9 cellular contexts compared by ENCODE assay signal in the genomic region with DNA sequence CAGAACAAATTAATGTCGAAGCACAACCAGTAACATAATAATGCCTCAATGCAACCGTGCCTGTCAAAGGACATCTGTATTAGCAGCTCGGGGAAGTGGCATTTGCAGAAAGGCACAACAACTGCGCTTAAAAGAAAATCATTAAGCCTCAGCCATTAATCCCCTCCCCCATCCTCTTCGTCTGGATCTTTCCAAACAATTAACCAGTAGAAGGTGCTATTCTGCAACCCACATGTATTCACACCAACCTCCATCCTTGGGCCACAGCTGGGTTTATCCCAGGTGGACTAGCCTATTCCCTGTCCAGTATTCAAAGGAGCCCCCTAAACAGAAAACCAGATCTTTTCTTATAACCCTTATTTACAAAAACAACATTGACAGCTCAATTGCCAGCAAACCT. TPM values are rescaled to one million over a fixed set of nuclear protein-coding genes. Genes with fewer than 3 reads are reported as not detected.
DNase-seq lines count a peak whose midpoint lies in the region; ATAC-seq, FAIRE-seq and TF ChIP-seq lines count a peak whose summit lies in the region.
"Had no signal": no experiment of that assay in that cellular context is flagged by ENCODE, and none has a peak within 500 bp of the region (broad histone marks: within the 10 kb centered on the region; RNA-seq: fewer than 3 reads in every experiment).

No MANE protein-coding gene starts in this region.

- no peak for FAIRE-seq in small intestine (lab: Jason Lieb, UNC)

- H3K36me3 Mint-ChIP-seq in T-helper 2 cell treated with Interferon-gamma antibody and Interleukin-4, amounts not matched to agents 5 μg/mL and 100 μg/mL, for 36 hours (ENCODE audit: low read depth), result peaks cover 3% of the 10 kb centered on the region

- peak; percentile 30 for TF ChIP-seq CTCF in hepatocyte (IDR thresholded peaks at IDR 0.05; ENCODE audit: poor library complexity)

- H3K36me3 ChIP-seq in hepatocyte (replicated peaks; ENCODE audit: insufficient read depth, low read depth) (no peaks in the 10 kb centered on the region), small intestine (ENCODE audit: control insufficient read depth in 2 of 2, insufficient read depth in 2 of 2, low read length in 2 of 2) (no peaks in the 10 kb centered on the region)

- peaks cover 4% of the 10 kb centered on the region for H3K27me3 Mint-ChIP-seq in T-helper 2 cell treated with Interferon-gamma antibody and Interleukin-4, amounts not matched to agents 5 μg/mL and 100 μg/mL, for 36 hours (ENCODE audit: low read depth)

- H3K4me1 ChIP-seq in hepatocyte (ENCODE audit: insufficient read depth), result peaks cover 26% of the 10 kb centered on the region
- peaks cover 0 to 6% of the 10 kb centered on the region in 2 donors for H3K4me1 ChIP-seq in small intestine (ENCODE audit: control insufficient read depth in 2 of 2, insufficient read depth in 1 of 2, low read depth in 1 of 2, low read length in 1 of 2)

- 43% methylated on average over 5 of the region's 5 CpGs for WGBS in hepatocyte (ENCODE audit: low lambda C conversion rate, missing lambda C conversion rate)
- WGBS in small intestine, 3 donors, result 16 to 31% (median 30%) methylated on average over 5 of the region's 5 CpGs

- ATAC-seq in GM18873 (IDR thresholded peaks at IDR 0.05; ENCODE audit: low FRiP score, unreplicated experiment), result no peak
- ATAC-seq in GM18498 (IDR thresholded peaks at IDR 0.05; ENCODE audit: unreplicated experiment), result no peak

- H3K79me2 ChIP-seq in hepatocyte, result peaks cover 74% of the 10 kb centered on the region

- H3K27me3 ChIP-seq in hepatocyte (no peaks in the 10 kb centered on the region), small intestine (ENCODE audit: control insufficient read depth in 2 of 2, insufficient read depth in 2 of 2, low read length in 2 of 2) (no peaks in the 10 kb centered on the region)

- peak overlapping the region; percentile 21 for H2AFZ ChIP-seq in hepatocyte

- DNase-seq in T-helper 2 cell treated with Interferon-gamma antibody and Interleukin-4, amounts not matched to agents 5 μg/mL and 100 μg/mL, for 36 hours (ENCODE audit: low spot score), result no peak
- no peak for DNase-seq in T-helper 2 cell
- DNase-seq in NCI-H82 treated with DMSO at 0.1 percent for 48 hours (lab: John Stamatoyannopoulos, UW; ENCODE audit: unreplicated experiment), result peak; percentile 85
- peak; percentile 43 for DNase-seq in hepatocyte (ENCODE audit: low spot score)
- DNase-seq in small intestine, result peak; percentile 57
- no peak for DNase-seq in occipital lobe (lab: John Stamatoyannopoulos, UW)

- H3K4me3 ChIP-seq in hepatocyte (peak overlapping the region; percentile 77), small intestine (ENCODE audit: low read depth in 1 of 2, low read length in 2 of 2) (no peak overlapping the region)
- H3K4me3 ChIP-seq: lung had no signal

- H3K4me2 ChIP-seq in hepatocyte, result peak overlapping the region; percentile 84

- peaks cover 37% of the 10 kb centered on the region for H3K4me1 Mint-ChIP-seq in T-helper 2 cell treated with Interferon-gamma antibody and Interleukin-4, amounts not matched to agents 5 μg/mL and 100 μg/mL, for 36 hours (ENCODE audit: low read depth)

- H3K27ac Mint-ChIP-seq in T-helper 2 cell treated with Interferon-gamma antibody and Interleukin-4, amounts not matched to agents 5 μg/mL and 100 μg/mL, for 36 hours, result peak overlapping the region; percentile 56

- H3K9me2 ChIP-seq in hepatocyte (replicated peaks; ENCODE audit: insufficient read depth), result no peaks in the 10 kb centered on the region

- H3K27ac ChIP-seq in hepatocyte (peak overlapping the region; percentile 98), small intestine (ENCODE audit: low read depth in 1 of 2, low read length in 1 of 2) (no peak overlapping the region)

- no peaks in the 10 kb centered on the region for H3K9me3 Mint-ChIP-seq in T-helper 2 cell treated with Interferon-gamma antibody and Interleukin-4, amounts not matched to agents 5 μg/mL and 100 μg/mL, for 36 hours

- no peaks in the 10 kb centered on the region for H3K9me3 ChIP-seq in hepatocyte (ENCODE audit: low read depth)
- no peaks in the 10 kb centered on the region for H3K9me3 ChIP-seq in small intestine (ENCODE audit: control insufficient read depth, low read depth)

- H4K20me1 ChIP-seq in hepatocyte (ENCODE audit: insufficient read depth, poor library complexity, severe bottlenecking), result peaks cover 19% of the 10 kb centered on the region

- peak overlapping the region; percentile 92 for H3K4me3 Mint-ChIP-seq in T-helper 2 cell treated with Interferon-gamma antibody and Interleukin-4, amounts not matched to agents 5 μg/mL and 100 μg/mL, for 36 hours

RNA-seq across cellular contexts. Expression of gene RERE, which starts 2.6 kb away (rescaled TPM):
- total RNA-seq in hepatocyte (39.8 and 46.0 TPM in 2 replicates), occipital lobe (1,292 TPM)
- polyA plus RNA-seq in hepatocyte (62.8 and 74.3 TPM in 2 replicates), small intestine (10 to 100 TPM; 19.5 to 28.1 (median 23.5) TPM)

Comparison
In these comparisons a context has a peak if more than half of its experiments do, and no peak if none do; other contexts are left out.
1. DNase-seq: peak in NCI-H82 treated with DMSO at 0.1 percent for 48 hours (single experiment), hepatocyte (single experiment) and small intestine (single experiment); none in T-helper 2 cell treated with Interferon-gamma antibody and Interleukin-4, amounts not matched to agents 5 μg/mL and 100 μg/mL, for 36 hours (single experiment), T-helper 2 cell (0 of 5) and occipital lobe (single experiment).
2. RNA of gene RERE, which starts 2.6 kb away (total RNA-seq): 1,292 TPM in occipital lobe (single experiment); 39.8 to 46.0 TPM in hepatocyte; every median in the first group is over 10 times any median in the second.